8 cellular contexts compared by ENCODE assay signal in genomic region chr12:128969480-128970055, GRCh38.
DNase-seq lines count a peak whose midpoint lies in the region; ATAC-seq and TF ChIP-seq lines count a peak whose summit lies in the region.

No MANE protein-coding gene starts in this region.

- H3K4me3 ChIP-seq in kidney epithelial cell (ENCODE audit: low read depth, low read length): no peak overlapping the region

- H3K4me3 Mint-ChIP-seq in activated CD8-positive, alpha-beta memory T cell treated with anti-CD3 and anti-CD28 coated beads, Interleukin-2, amount 10 ng/mL, durations not matched to agents 7 days and 5 days: no peak overlapping the region

- TF ChIP-seq CTCF in kidney epithelial cell (IDR thresholded peaks at IDR 0.05; ENCODE audit: insufficient read depth, low read length, poor library complexity, severe bottlenecking): peak; percentile 39

- H3K36me3 ChIP-seq in kidney epithelial cell (ENCODE audit: control insufficient read depth, insufficient read depth, low read length): no peaks in the 10 kb centered on the region

- CTCF ChIA-PET in activated CD8-positive, alpha-beta memory T cell treated with anti-CD3 and anti-CD28 coated beads, Interleukin-2, amount 10 ng/mL, durations not matched to agents 7 days and 5 days (lab: Charles Lee): interaction anchor here (1.5 kb wide), 1 partner anchor 1045 kb away, joined by 7 read pairs; no protein-coding TSS in a partner anchor

- H3K27me3 Mint-ChIP-seq in activated CD8-positive, alpha-beta memory T cell treated with anti-CD3 and anti-CD28 coated beads, Interleukin-2, amount 10 ng/mL, durations not matched to agents 7 days and 5 days: peaks cover 4% of the 10 kb centered on the region

- ATAC-seq in HG02798 (IDR thresholded peaks at IDR 0.05; ENCODE audit: poor library complexity, unreplicated experiment) (peak; percentile 70), HG03457 (IDR thresholded peaks at IDR 0.05; ENCODE audit: unreplicated experiment) (no peak)
- ATAC-seq in activated CD8-positive, alpha-beta memory T cell treated with anti-CD3 and anti-CD28 coated beads, Interleukin-2, amount 10 ng/mL, durations not matched to agents 7 days and 5 days: peak; percentile 65

- H3K4me1 Mint-ChIP-seq in activated CD8-positive, alpha-beta memory T cell treated with anti-CD3 and anti-CD28 coated beads, Interleukin-2, amount 10 ng/mL, durations not matched to agents 7 days and 5 days: no peaks in the 10 kb centered on the region

- H3K27ac Mint-ChIP-seq in activated CD8-positive, alpha-beta memory T cell treated with anti-CD3 and anti-CD28 coated beads, Interleukin-2, amount 10 ng/mL, durations not matched to agents 7 days and 5 days: no peak overlapping the region

- no peaks in the 10 kb centered on the region for H3K36me3 Mint-ChIP-seq in activated CD8-positive, alpha-beta memory T cell treated with anti-CD3 and anti-CD28 coated beads, Interleukin-2, amount 10 ng/mL, durations not matched to agents 7 days and 5 days

- peak; percentile 46 for DNase-seq in stimulated activated CD4-positive, alpha-beta T cell treated with anti-CD3 and anti-CD28 coated beads, Interleukin-15, amount 100 ng/mL, for 24 hours
- DNase-seq in stimulated activated CD4-positive, alpha-beta T cell treated with anti-CD3 and anti-CD28 coated beads, Interleukin-4, amount 100 ng/mL, for 4 hours: no peak
- DNase-seq in NCI-H1436 treated with DMSO at 0.1 percent for 48 hours (lab: John Stamatoyannopoulos, UW) (peak; percentile 72), kidney epithelial cell (ENCODE audit: low read depth) (no peak), cortex of kidney (lab: John Stamatoyannopoulos, UW) (no peak)
- peak; percentile 42 for DNase-seq in activated CD8-positive, alpha-beta memory T cell treated with anti-CD3 and anti-CD28 coated beads, Interleukin-2, amount 10 ng/mL, durations not matched to agents 7 days and 5 days

- peaks cover 12% of the 10 kb centered on the region for H3K27me3 ChIP-seq in kidney epithelial cell (ENCODE audit: control insufficient read depth, insufficient read depth, low read length)

- peaks cover 2% of the 10 kb centered on the region for H3K9me3 Mint-ChIP-seq in activated CD8-positive, alpha-beta memory T cell treated with anti-CD3 and anti-CD28 coated beads, Interleukin-2, amount 10 ng/mL, durations not matched to agents 7 days and 5 days (ENCODE audit: low read depth)

Comparison
In these comparisons a context has a peak if more than half of its experiments do, and no peak if none do; other contexts are left out.
1. DNase-seq: peak in stimulated activated CD4-positive, alpha-beta T cell treated with anti-CD3 and anti-CD28 coated beads, Interleukin-15, amount 100 ng/mL, for 24 hours (single experiment), NCI-H1436 treated with DMSO at 0.1 percent for 48 hours (single experiment) and activated CD8-positive, alpha-beta memory T cell treated with anti-CD3 and anti-CD28 coated beads, Interleukin-2, amount 10 ng/mL, durations not matched to agents 7 days and 5 days (single experiment); none in stimulated activated CD4-positive, alpha-beta T cell treated with anti-CD3 and anti-CD28 coated beads, Interleukin-4, amount 100 ng/mL, for 4 hours (0 of 2), kidney epithelial cell (single experiment) and cortex of kidney (single experiment).